Comparison of ENCODE assay signal across 16 cellular contexts in genomic region chr2:226114436-226114835, GRCh38.
A peak's percentile ranks its signal among the peaks of the same experiment; 100 is the strongest.
DNase-seq lines count a peak whose midpoint lies in the region; ATAC-seq, FAIRE-seq and TF ChIP-seq lines count a peak whose summit lies in the region.
"Had no signal": no experiment of that assay in that cellular context is flagged by ENCODE, and none has a peak within 500 bp of the region (broad histone marks: within the 10 kb centered on the region; RNA-seq: fewer than 3 reads in every experiment).

No MANE protein-coding gene starts in this region.

- TF ChIP-seq CTCF in fibroblast of mammary gland (conservative IDR thresholded peaks at IDR 0.05; ENCODE audit: control insufficient read depth, insufficient read depth, low read depth, low read length) = no peak

- H3K4me3 ChIP-seq in fibroblast of mammary gland (ENCODE audit: control insufficient read depth, low read depth, low read length) (no peak overlapping the region), skeletal muscle satellite cell (ENCODE audit: low read length) (no peak overlapping the region)
- H3K4me3 ChIP-seq: gastroesophageal sphincter, K562, ovary, transverse colon had no signal

- H3K4me1 ChIP-seq in skeletal muscle satellite cell (ENCODE audit: control insufficient read depth, insufficient read depth, low read length) = peaks cover 49% of the 10 kb centered on the region
- H3K4me1 ChIP-seq: transverse colon had no signal

- no peaks in the 10 kb centered on the region for H3K9me3 ChIP-seq in skeletal muscle satellite cell (replicated peaks; ENCODE audit: low read length)
- H3K9me3 ChIP-seq: gastroesophageal sphincter, ovary, transverse colon had no signal

- H3K9ac ChIP-seq in skeletal muscle satellite cell (ENCODE audit: low read depth, low read length) = peak overlapping the region; percentile 22

- no peak for DNase-seq in H54 (ENCODE audit: insufficient read length, low spot score)
- DNase-seq in RCC 7860 (ENCODE audit: low spot score) = peak; percentile 79
- peak; percentile 65 for DNase-seq in fibroblast of mammary gland (ENCODE audit: low read depth)
- DNase-seq in T1000 (lab: John Stamatoyannopoulos, UW) = no peak
- no peak for DNase-seq in activated CD4-positive, alpha-beta T cell treated with anti-CD3 and anti-CD28 coated beads for 4 hours
- DNase-seq: activated CD4-positive, alpha-beta memory T cell treated with anti-CD3 and anti-CD28 coated beads, Interleukin-2, amount 10 ng/mL, durations not matched to agents 7 days and 5 days; effector CD8-positive, alpha-beta T cell; islet precursor cell; NCI-H526; ovary; RPMI8226; transverse colon had no signal

- no peaks in the 10 kb centered on the region for H3K27me3 ChIP-seq in skeletal muscle satellite cell (ENCODE audit: control insufficient read depth, insufficient read depth, low read length)
- H3K27me3 ChIP-seq: gastroesophageal sphincter, ovary, transverse colon had no signal

- no peaks in the 10 kb centered on the region for H3K36me3 ChIP-seq in skeletal muscle satellite cell (ENCODE audit: insufficient read depth, low read length)
- H3K36me3 ChIP-seq: gastroesophageal sphincter, ovary, transverse colon had no signal

- FAIRE-seq in H54 (lab: Jason Lieb, UNC) = peak; percentile 97
- FAIRE-seq in RCC 7860 (lab: Jason Lieb, UNC) = no peak
- FAIRE-seq: K562 had no signal

- TF ChIP-seq POLR2A in H54 (IDR thresholded peaks at IDR 0.05; ENCODE audit: low read depth, low read length) = no peak

- ATAC-seq in GM18870 (IDR thresholded peaks at IDR 0.05; ENCODE audit: unreplicated experiment) = no peak
- ATAC-seq: K562 had no signal

- peak overlapping the region; percentile 45 for H3K4me2 ChIP-seq in skeletal muscle satellite cell (ENCODE audit: low read length)

Comparison
In these comparisons a context has a peak if more than half of its experiments do, and no peak if none do; other contexts are left out.
1. DNase-seq: peak in RCC 7860 (single experiment) and fibroblast of mammary gland (single experiment); none in H54 (single experiment), T1000 (single experiment) and activated CD4-positive, alpha-beta T cell treated with anti-CD3 and anti-CD28 coated beads for 4 hours (0 of 2).